Comparison of ENCODE assay signal across 8 cellular contexts in the genomic region with DNA sequence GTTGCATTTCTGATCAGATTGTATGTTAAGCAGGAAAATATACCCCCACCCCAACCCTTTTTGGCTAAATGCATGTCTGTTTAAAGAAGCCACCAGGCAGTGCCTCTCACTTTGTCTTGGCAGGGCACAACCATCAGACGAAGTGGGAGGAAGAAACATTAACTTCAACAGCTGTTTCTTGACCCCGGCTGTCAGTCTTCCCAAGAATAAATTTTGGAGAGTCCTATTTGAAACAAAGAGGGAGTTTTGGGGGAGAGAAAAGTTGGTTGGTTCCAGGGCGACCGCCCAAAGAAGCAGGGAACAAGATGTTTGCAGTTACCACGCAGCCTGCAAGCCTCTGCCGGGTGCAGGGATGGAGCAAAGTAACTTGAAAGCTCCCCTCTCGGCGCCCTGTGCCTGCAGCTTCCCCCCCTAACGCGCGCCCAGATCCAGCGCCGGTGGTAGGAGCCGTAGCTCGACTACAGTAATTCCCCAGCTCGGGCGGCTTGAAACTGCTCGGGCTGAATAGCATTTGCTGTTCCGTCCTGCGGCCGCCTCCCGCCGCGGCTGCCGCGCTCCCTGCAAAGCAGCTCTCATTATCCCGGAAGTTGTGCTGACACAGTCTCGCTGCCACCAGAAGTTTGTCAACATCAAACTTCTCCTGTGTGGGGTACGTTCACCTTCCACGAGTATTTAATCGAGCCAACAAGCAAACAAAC.
DNase-seq lines count a peak whose midpoint lies in the region; ATAC-seq, FAIRE-seq and TF ChIP-seq lines count a peak whose summit lies in the region.

No MANE protein-coding gene starts in this region.

- peaks cover 28% of the 10 kb centered on the region for H3K4me1 ChIP-seq in ACC112 (ENCODE audit: control insufficient read depth, insufficient read depth, low read length, unreplicated experiment)

- DNase-seq in NCI-H2227 (lab: John Stamatoyannopoulos, UW; ENCODE audit: unreplicated experiment) = peak; percentile 94
- peak; percentile 79 for DNase-seq in bronchial epithelial cell (ENCODE audit: low read depth)
- DNase-seq in iPS-NIHi11 (ENCODE audit: low spot score) = peak; percentile 96

- H3K4me3 ChIP-seq in ACC112 (ENCODE audit: low read depth, low read length) (peak overlapping the region; percentile 75), WI38 (ENCODE audit: low read depth, low read length) (peak overlapping the region; percentile 51), bronchial epithelial cell (ENCODE audit: low read depth, low read length) (peak overlapping the region; percentile 31), skin epidermis (peak overlapping the region; percentile 21 to 50 (median 41))

- H3K27ac ChIP-seq in ACC112 (ENCODE audit: low read depth, low read length) (peak overlapping the region; percentile 89), skin epidermis (peak overlapping the region; percentile 54 to 100 (median 92))

- no peaks in the 10 kb centered on the region for H3K27me3 ChIP-seq in ACC112 (ENCODE audit: insufficient read depth, low read length)
- no peaks in the 10 kb centered on the region for H3K27me3 ChIP-seq in bronchial epithelial cell (ENCODE audit: control insufficient read depth, insufficient read depth, low read length)

- FAIRE-seq in bronchial epithelial cell (lab: Jason Lieb, UNC) = no peak

- peak overlapping the region; percentile 6 for H2AFZ ChIP-seq in ACC112 (ENCODE audit: low read length, unreplicated experiment)

- ATAC-seq in GM18870 (IDR thresholded peaks at IDR 0.05; ENCODE audit: unreplicated experiment) = peak; percentile 69
- peak; percentile 65 for ATAC-seq in HG03139 (IDR thresholded peaks at IDR 0.05; ENCODE audit: unreplicated experiment)

- TF ChIP-seq CTCF in WI38 (IDR thresholded peaks at IDR 0.05; ENCODE audit: low read depth, low read length) (no peak), bronchial epithelial cell (IDR thresholded peaks at IDR 0.05; ENCODE audit: insufficient read depth, low read length, severe bottlenecking) (no peak)

- H3K36me3 ChIP-seq in ACC112 (ENCODE audit: insufficient read depth, low read length) (no peaks in the 10 kb centered on the region), bronchial epithelial cell (ENCODE audit: control insufficient read depth, insufficient read depth, low read length) (no peaks in the 10 kb centered on the region)

- H3K79me2 ChIP-seq in ACC112 (ENCODE audit: control insufficient read depth, insufficient read depth, low read length, unreplicated experiment) = no peaks in the 10 kb centered on the region

Comparison
In these comparisons a context has a peak if more than half of its experiments do, and no peak if none do; other contexts are left out.
1. Peak in every context shown above with its lines: DNase-seq, ATAC-seq, H3K4me3 ChIP-seq and H3K27ac ChIP-seq.